In the genomic region with DNA sequence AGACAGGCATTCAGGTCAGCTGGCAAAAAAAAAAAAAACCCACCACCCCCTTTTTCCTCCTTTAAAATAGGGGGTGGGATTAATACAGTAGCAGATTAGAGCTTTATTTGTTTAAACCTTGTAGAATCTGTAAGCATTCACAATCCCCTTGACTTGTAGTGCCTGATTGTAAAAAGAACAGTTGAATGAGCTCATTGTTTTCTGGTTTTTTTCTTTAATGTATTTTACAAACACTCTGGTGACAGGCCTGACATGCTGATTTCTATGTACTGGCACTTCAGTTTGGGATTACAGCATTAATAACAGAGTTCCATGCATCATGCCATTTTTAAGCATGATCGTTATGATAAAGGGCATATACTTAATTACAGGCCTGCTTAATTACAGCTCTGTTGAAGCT, we compare ENCODE assay signal across 11 cellular contexts.
A peak's percentile ranks its signal among the peaks of the same experiment; 100 is the strongest.
DNase-seq lines count a peak whose midpoint lies in the region; ATAC-seq and TF ChIP-seq lines count a peak whose summit lies in the region.
"Had no signal": no experiment of that assay in that cellular context is flagged by ENCODE, and none has a peak within 500 bp of the region (broad histone marks: within the 10 kb centered on the region; RNA-seq: fewer than 3 reads in every experiment).

No MANE protein-coding gene starts in this region.

- no peaks in the 10 kb centered on the region for H3K4me1 ChIP-seq in A673 (ENCODE audit: insufficient read depth, low read length, poor library complexity, severe bottlenecking)
- H3K4me1 ChIP-seq: BE2C had no signal

- TF ChIP-seq CTCF in A673 (conservative IDR thresholded peaks at IDR 0.05; ENCODE audit: low read depth, low read length), result no peak

- H3K27ac Mint-ChIP-seq in central memory CD8-positive, alpha-beta T cell (ENCODE audit: low read depth), result peak overlapping the region; percentile 89

- POLR2A ChIA-PET in A673 (lab: Charles Lee; ENCODE audit: low non-redundant PET), result no interaction called here

- no peaks in the 10 kb centered on the region for H3K27me3 Mint-ChIP-seq in central memory CD8-positive, alpha-beta T cell

- peaks cover 84% of the 10 kb centered on the region for H3K4me1 Mint-ChIP-seq in central memory CD8-positive, alpha-beta T cell

- H3K9me3 Mint-ChIP-seq in central memory CD8-positive, alpha-beta T cell, result no peaks in the 10 kb centered on the region

- H3K27ac ChIP-seq in A673 (ENCODE audit: low read depth, low read length, poor library complexity, severe bottlenecking), result no peak overlapping the region

- no peak for ATAC-seq in central memory CD8-positive, alpha-beta T cell (replicated peaks; ENCODE audit: extremely low read depth, poor library complexity, severe bottlenecking)
- no peak for ATAC-seq in GM21529 (IDR thresholded peaks at IDR 0.05; ENCODE audit: unreplicated experiment)
- ATAC-seq: left ventricle myocardium superior had no signal

- DNase-seq in COLO829 (ENCODE audit: low spot score) (peak; percentile 32), NCI-H1417 treated with DMSO at 0.1 percent for 48 hours (lab: John Stamatoyannopoulos, UW) (peak; percentile 84), pons (ENCODE audit: low spot score) (peak; percentile 87), A673 (ENCODE audit: low spot score) (no peak), HT-29 (ENCODE audit: low spot score) (no peak)
- DNase-seq in central memory CD8-positive, alpha-beta T cell (ENCODE audit: low spot score in 2 of 2), result no peak
- DNase-seq: activated CD4-positive, alpha-beta T cell treated with anti-CD3 and anti-CD28 coated beads, Interleukin-2, amount 10 ng/mL, durations not matched to agents 7 days and 5 days; BE2C; left ventricle myocardium superior; SIG-M5 had no signal

- H3K4me3 Mint-ChIP-seq in central memory CD8-positive, alpha-beta T cell, result no peak overlapping the region
- H3K4me3 Mint-ChIP-seq: activated CD4-positive, alpha-beta T cell treated with anti-CD3 and anti-CD28 coated beads, Interleukin-2, amount 10 ng/mL, durations not matched to agents 7 days and 5 days had no signal

- peaks cover 20% of the 10 kb centered on the region for H3K36me3 Mint-ChIP-seq in central memory CD8-positive, alpha-beta T cell (ENCODE audit: insufficient read depth)

- H3K9me3 ChIP-seq in A673 (ENCODE audit: low read depth, low read length, poor library complexity, severe bottlenecking), result no peaks in the 10 kb centered on the region
- H3K9me3 ChIP-seq: BE2C had no signal

- intact Hi-C loops in A673 (cut with micrococcal nuclease; ENCODE audit: unreplicated experiment), result no loop called here

- CTCF ChIA-PET in A673 (lab: Charles Lee), result no interaction called here

- H3K4me3 ChIP-seq in A673 (ENCODE audit: low read depth, low read length, poor library complexity, severe bottlenecking), result no peak overlapping the region

- no peaks in the 10 kb centered on the region for H3K36me3 ChIP-seq in A673 (ENCODE audit: insufficient read depth, low read length, poor library complexity, severe bottlenecking)
- H3K36me3 ChIP-seq: BE2C had no signal

- no peaks in the 10 kb centered on the region for H3K27me3 ChIP-seq in A673 (replicated peaks; ENCODE audit: insufficient read depth, low read depth, low read length, poor library complexity)
- H3K27me3 ChIP-seq: BE2C had no signal

- no TSS peak for BruUV-seq in A673 (replicated peaks; lab: Mats Ljungman, UMichigan)

Comparison
In these comparisons a context has a peak if more than half of its experiments do, and no peak if none do; other contexts are left out.
1. DNase-seq: peak in COLO829 (single experiment), NCI-H1417 treated with DMSO at 0.1 percent for 48 hours (single experiment) and pons (single experiment); none in central memory CD8-positive, alpha-beta T cell (0 of 2), A673 (single experiment) and HT-29 (single experiment).